In the genomic region with DNA sequence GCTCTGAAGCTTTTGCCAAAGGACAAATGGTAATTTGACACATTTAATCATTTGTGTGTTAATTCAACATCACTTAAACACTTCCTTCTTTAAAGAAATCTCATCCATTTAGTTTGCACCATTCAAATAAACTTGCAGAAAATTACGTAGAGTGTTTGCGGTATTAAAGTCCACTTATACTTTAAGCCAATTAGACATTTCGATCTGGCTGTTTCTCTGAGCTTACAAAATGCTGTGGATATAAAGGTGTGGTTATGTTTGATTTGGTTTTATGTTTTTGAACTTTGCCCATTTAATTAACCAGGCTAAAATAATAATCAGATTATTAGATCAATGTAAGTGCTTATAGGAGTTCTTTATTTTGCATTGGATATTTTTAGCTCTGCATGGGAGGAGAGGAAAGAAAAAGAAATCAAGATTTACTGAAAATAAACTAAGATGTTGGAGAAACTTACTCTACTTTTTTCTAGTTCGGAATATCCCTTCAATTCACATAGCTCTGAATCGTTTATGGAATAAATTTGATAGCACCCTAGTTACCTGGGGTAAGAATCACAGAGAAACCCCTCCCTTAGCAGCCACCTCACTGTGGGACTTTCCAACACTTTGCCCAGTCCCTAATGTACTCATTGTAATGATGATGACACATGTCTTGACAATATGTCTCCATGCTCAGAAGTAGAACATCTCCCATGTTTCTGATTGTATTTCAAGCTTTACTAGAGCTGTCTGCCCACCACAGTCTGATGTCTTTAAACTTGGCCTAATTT, we compare ENCODE assay signal across 8 cellular contexts.
A peak's percentile ranks its signal among the peaks of the same experiment; 100 is the strongest.
DNase-seq lines count a peak whose midpoint lies in the region; ATAC-seq, FAIRE-seq and TF ChIP-seq lines count a peak whose summit lies in the region.

No MANE protein-coding gene starts in this region.

- peak overlapping the region; percentile 99 to 100 (median 100) for H3K27ac Mint-ChIP-seq in CD4-positive, CD25-positive, alpha-beta regulatory T cell
- H3K27ac Mint-ChIP-seq in activated T-helper 17 cell treated with anti-CD3 and anti-CD28 coated beads, Interleukin-2, amount 50 U/mL, for 72 hours: peak overlapping the region; percentile 100
- H3K27ac Mint-ChIP-seq in natural killer cell: peak overlapping the region; percentile 86 to 100

- no peak for FAIRE-seq in GM19239 (lab: Jason Lieb, UNC)

- peaks cover 0 to 8% (median 1%) of the 10 kb centered on the region in 7 donors for H3K9me3 Mint-ChIP-seq in CD4-positive, CD25-positive, alpha-beta regulatory T cell
- peaks cover 4% of the 10 kb centered on the region for H3K9me3 Mint-ChIP-seq in activated T-helper 17 cell treated with anti-CD3 and anti-CD28 coated beads, Interleukin-2, amount 50 U/mL, for 72 hours
- H3K9me3 Mint-ChIP-seq in natural killer cell: no peaks in the 10 kb centered on the region

- no peaks in the 10 kb centered on the region for H3K9me3 ChIP-seq in CD4-positive, CD25-positive, alpha-beta regulatory T cell (ENCODE audit: control insufficient read depth in 2 of 2, low read length in 2 of 2)

- peaks cover 46 to 81% (median 60%) of the 10 kb centered on the region in 4 donors for H3K4me1 Mint-ChIP-seq in CD4-positive, CD25-positive, alpha-beta regulatory T cell
- peaks cover 46% of the 10 kb centered on the region for H3K4me1 Mint-ChIP-seq in activated T-helper 17 cell treated with anti-CD3 and anti-CD28 coated beads, Interleukin-2, amount 50 U/mL, for 72 hours
- peaks cover 72% of the 10 kb centered on the region in 2 donors for H3K4me1 Mint-ChIP-seq in natural killer cell

- H3K4me3 ChIP-seq in CD4-positive, CD25-positive, alpha-beta regulatory T cell (ENCODE audit: low read depth, low read length): peak overlapping the region; percentile 80

- peak; percentile 24 to 53 (median 39) for DNase-seq in CD4-positive, CD25-positive, alpha-beta regulatory T cell
- peak; percentile 53 for DNase-seq in NCI-H524 treated with DMSO at 0.1 percent for 48 hours (lab: John Stamatoyannopoulos, UW)
- peak; percentile 36 for DNase-seq in natural killer cell
- no peak for DNase-seq in putamen (ENCODE audit: low spot score)
- no peak for DNase-seq in GM19239 (ENCODE audit: insufficient read length, low spot score)
- no peak for DNase-seq in HuH-7 (ENCODE audit: low spot score)

- ATAC-seq in CD4-positive, CD25-positive, alpha-beta regulatory T cell (ENCODE audit: low read depth in 2 of 2): no peak
- ATAC-seq in activated T-helper 17 cell treated with anti-CD3 and anti-CD28 coated beads, Interleukin-2, amount 50 U/mL, for 72 hours (replicated peaks): peak; percentile 69
- ATAC-seq in natural killer cell (peak; percentile 44 to 55 (median 50)), GM19395 (IDR thresholded peaks at IDR 0.05; ENCODE audit: unreplicated experiment) (no peak)

- peaks cover 43% of the 10 kb centered on the region for H3K4me1 ChIP-seq in CD4-positive, CD25-positive, alpha-beta regulatory T cell (ENCODE audit: control insufficient read depth, insufficient read depth, low read length, poor library complexity, severe bottlenecking)

- no peaks in the 10 kb centered on the region for H3K27me3 ChIP-seq in CD4-positive, CD25-positive, alpha-beta regulatory T cell (ENCODE audit: control insufficient read depth, insufficient read depth, low read length)

- H3K4me3 Mint-ChIP-seq in CD4-positive, CD25-positive, alpha-beta regulatory T cell: peak overlapping the region; percentile 82 to 93 (median 87)
- H3K4me3 Mint-ChIP-seq in activated T-helper 17 cell treated with anti-CD3 and anti-CD28 coated beads, Interleukin-2, amount 50 U/mL, for 72 hours: peak overlapping the region; percentile 91
- H3K4me3 Mint-ChIP-seq in natural killer cell: peak overlapping the region; percentile 83

- H3K36me3 Mint-ChIP-seq in CD4-positive, CD25-positive, alpha-beta regulatory T cell: peaks cover 5% of the 10 kb centered on the region
- H3K36me3 Mint-ChIP-seq in activated T-helper 17 cell treated with anti-CD3 and anti-CD28 coated beads, Interleukin-2, amount 50 U/mL, for 72 hours (ENCODE audit: low read depth): peaks cover 13% of the 10 kb centered on the region
- H3K36me3 Mint-ChIP-seq in natural killer cell: peaks cover 7% of the 10 kb centered on the region

- no peaks in the 10 kb centered on the region for H3K27me3 Mint-ChIP-seq in CD4-positive, CD25-positive, alpha-beta regulatory T cell
- H3K27me3 Mint-ChIP-seq in activated T-helper 17 cell treated with anti-CD3 and anti-CD28 coated beads, Interleukin-2, amount 50 U/mL, for 72 hours: no peaks in the 10 kb centered on the region
- no peaks in the 10 kb centered on the region for H3K27me3 Mint-ChIP-seq in natural killer cell (ENCODE audit: low read depth in 2 of 2)

- intact Hi-C loops in natural killer cell (cut with micrococcal nuclease): loop anchor here (1.0 to 5.0 kb wide), 12 partner anchors 25 to 1052 kb away; a partner anchor contains a TSS

- no peaks in the 10 kb centered on the region for H3K36me3 ChIP-seq in CD4-positive, CD25-positive, alpha-beta regulatory T cell (ENCODE audit: control insufficient read depth, insufficient read depth, low read length)

- TF ChIP-seq CTCF in natural killer cell (IDR thresholded peaks at IDR 0.05): no peak

- peak overlapping the region; percentile 97 for H3K27ac ChIP-seq in CD4-positive, CD25-positive, alpha-beta regulatory T cell (ENCODE audit: insufficient read depth, low read length, poor library complexity, severe bottlenecking)

Comparison
In these comparisons a context has a peak if more than half of its experiments do, and no peak if none do; other contexts are left out.
1. ATAC-seq: peak in activated T-helper 17 cell treated with anti-CD3 and anti-CD28 coated beads, Interleukin-2, amount 50 U/mL, for 72 hours (single experiment) and natural killer cell (3 of 3); none in CD4-positive, CD25-positive, alpha-beta regulatory T cell (0 of 2) and GM19395 (single experiment).
2. DNase-seq: peak in CD4-positive, CD25-positive, alpha-beta regulatory T cell (3 of 3), NCI-H524 treated with DMSO at 0.1 percent for 48 hours (single experiment) and natural killer cell (single experiment); none in putamen (single experiment), GM19239 (single experiment) and HuH-7 (single experiment).
3. Peak in every context shown above with its lines, with median percentiles within 50 percentile points of each other: H3K27ac Mint-ChIP-seq and H3K4me3 Mint-ChIP-seq.